Comparison of ENCODE assay signal across 11 cellular contexts in genomic region chr9:99445377-99445891, GRCh38.
A peak's percentile ranks its signal among the peaks of the same experiment; 100 is the strongest.
DNase-seq lines count a peak whose midpoint lies in the region; TF ChIP-seq lines count a peak whose summit lies in the region.
"Had no signal": no experiment of that assay in that cellular context is flagged by ENCODE, and none has a peak within 500 bp of the region (broad histone marks: within the 10 kb centered on the region; RNA-seq: fewer than 3 reads in every experiment).

No MANE protein-coding gene starts in this region.

- POLR2A ChIA-PET in activated CD4-positive, alpha-beta T cell treated with anti-CD3 and anti-CD28 coated beads, Interleukin-2, amount 10 ng/mL, durations not matched to agents 7 days and 5 days (lab: Charles Lee), result no interaction called here

- H3K4me3 Mint-ChIP-seq in activated CD4-positive, alpha-beta T cell treated with anti-CD3 and anti-CD28 coated beads, Interleukin-2, amount 10 ng/mL, durations not matched to agents 7 days and 5 days, result no peak overlapping the region
- no peak overlapping the region for H3K4me3 Mint-ChIP-seq in type B pancreatic cell
- H3K4me3 Mint-ChIP-seq: nephron progenitor cell had no signal

- H3K4me1 Mint-ChIP-seq in activated CD4-positive, alpha-beta T cell treated with anti-CD3 and anti-CD28 coated beads, Interleukin-2, amount 10 ng/mL, durations not matched to agents 7 days and 5 days, result no peaks in the 10 kb centered on the region
- no peaks in the 10 kb centered on the region for H3K4me1 Mint-ChIP-seq in type B pancreatic cell (ENCODE audit: unreplicated experiment)
- H3K4me1 Mint-ChIP-seq: nephron progenitor cell had no signal

- peak overlapping the region; percentile 81 for H3K27ac ChIP-seq in osteoblast (ENCODE audit: low read depth, low read length)
- H3K27ac ChIP-seq: SJCRH30 had no signal

- no peaks in the 10 kb centered on the region for H4K20me1 ChIP-seq in osteoblast (ENCODE audit: insufficient read depth, low read length)

- H3K36me3 Mint-ChIP-seq in activated CD4-positive, alpha-beta T cell treated with anti-CD3 and anti-CD28 coated beads, Interleukin-2, amount 10 ng/mL, durations not matched to agents 7 days and 5 days (ENCODE audit: low read depth), result no peaks in the 10 kb centered on the region
- no peaks in the 10 kb centered on the region for H3K36me3 Mint-ChIP-seq in type B pancreatic cell

- peak; percentile 57 for DNase-seq in COLO829 (ENCODE audit: low spot score)
- peak; percentile 96 for DNase-seq in RPMI7951 (ENCODE audit: low read depth)
- DNase-seq in fibroblast of pulmonary artery (ENCODE audit: low read depth), result peak; percentile 83
- peak; percentile 62 for DNase-seq in osteoblast (ENCODE audit: insufficient read length, low spot score, missing footprints)
- DNase-seq in activated CD4-positive, alpha-beta T cell treated with anti-CD3 and anti-CD28 coated beads, Interleukin-2, amount 10 ng/mL, durations not matched to agents 7 days and 5 days, result no peak
- DNase-seq in medulla oblongata (ENCODE audit: extremely low spot score), result no peak
- DNase-seq in type B pancreatic cell (ENCODE audit: extremely low spot score, unreplicated experiment), result no peak
- DNase-seq in pons (ENCODE audit: low spot score), result no peak
- DNase-seq: activated CD8-positive, alpha-beta memory T cell treated with anti-CD3 and anti-CD28 coated beads, Interleukin-2, amount 50 U/mL, for 48 hours; nephron progenitor cell had no signal

- H3K27me3 Mint-ChIP-seq in activated CD4-positive, alpha-beta T cell treated with anti-CD3 and anti-CD28 coated beads, Interleukin-2, amount 10 ng/mL, durations not matched to agents 7 days and 5 days, result peaks cover 37% of the 10 kb centered on the region
- no peaks in the 10 kb centered on the region for H3K27me3 Mint-ChIP-seq in type B pancreatic cell

- H3K36me3 ChIP-seq in osteoblast (ENCODE audit: insufficient read depth, low read length), result no peaks in the 10 kb centered on the region
- H3K36me3 ChIP-seq: SJCRH30 had no signal

- no peaks in the 10 kb centered on the region for H3K79me2 ChIP-seq in osteoblast (ENCODE audit: insufficient read depth, low read length)

- H3K27ac Mint-ChIP-seq in activated CD4-positive, alpha-beta T cell treated with anti-CD3 and anti-CD28 coated beads, Interleukin-2, amount 10 ng/mL, durations not matched to agents 7 days and 5 days, result no peak overlapping the region
- H3K27ac Mint-ChIP-seq in type B pancreatic cell, result no peak overlapping the region
- H3K27ac Mint-ChIP-seq: nephron progenitor cell had no signal

- H3K9me3 Mint-ChIP-seq in activated CD4-positive, alpha-beta T cell treated with anti-CD3 and anti-CD28 coated beads, Interleukin-2, amount 10 ng/mL, durations not matched to agents 7 days and 5 days, result no peaks in the 10 kb centered on the region
- H3K9me3 Mint-ChIP-seq in type B pancreatic cell, result peaks cover 8% of the 10 kb centered on the region

- H2AFZ ChIP-seq in osteoblast (ENCODE audit: low read length), result peak overlapping the region; percentile 39

- H3K9me3 ChIP-seq in osteoblast (ENCODE audit: low read depth, low read length), result no peaks in the 10 kb centered on the region

- peak overlapping the region; percentile 65 for H3K4me2 ChIP-seq in osteoblast (ENCODE audit: insufficient read depth, low read length)

- H3K4me1 ChIP-seq in osteoblast (ENCODE audit: insufficient read depth, low read length), result peaks cover 19% of the 10 kb centered on the region

- H3K4me3 ChIP-seq in fibroblast of pulmonary artery (replicated peaks; ENCODE audit: low read depth, low read length) (no peak overlapping the region), osteoblast (ENCODE audit: insufficient read depth, low read length) (peak overlapping the region; percentile 4)
- H3K4me3 ChIP-seq: SJCRH30 had no signal

- peaks cover 3% of the 10 kb centered on the region for H3K27me3 ChIP-seq in osteoblast (ENCODE audit: insufficient read depth, low read length)
- H3K27me3 ChIP-seq: SJCRH30 had no signal

- no peak for TF ChIP-seq CTCF in fibroblast of pulmonary artery (IDR thresholded peaks at IDR 0.05; ENCODE audit: low read length, missing control alignments)
- TF ChIP-seq CTCF in osteoblast (IDR thresholded peaks at IDR 0.05; ENCODE audit: extremely low read depth, low read depth, low read length), result no peak
- TF ChIP-seq CTCF in type B pancreatic cell (conservative IDR thresholded peaks at IDR 0.05), result no peak

- CTCF ChIA-PET in activated CD4-positive, alpha-beta T cell treated with anti-CD3 and anti-CD28 coated beads, Interleukin-2, amount 10 ng/mL, durations not matched to agents 7 days and 5 days (lab: Charles Lee), result interaction anchor here (0.9 kb wide), 1 partner anchor 16 kb away, joined by 3 read pairs; no protein-coding TSS in a partner anchor

Comparison
In these comparisons a context has a peak if more than half of its experiments do, and no peak if none do; other contexts are left out.
1. DNase-seq: peak in COLO829 (single experiment), RPMI7951 (single experiment), fibroblast of pulmonary artery (single experiment) and osteoblast (single experiment); none in activated CD4-positive, alpha-beta T cell treated with anti-CD3 and anti-CD28 coated beads, Interleukin-2, amount 10 ng/mL, durations not matched to agents 7 days and 5 days (single experiment), medulla oblongata (single experiment), type B pancreatic cell (single experiment) and pons (single experiment).